1 cellular context compared by ENCODE assay signal in the genomic region with DNA sequence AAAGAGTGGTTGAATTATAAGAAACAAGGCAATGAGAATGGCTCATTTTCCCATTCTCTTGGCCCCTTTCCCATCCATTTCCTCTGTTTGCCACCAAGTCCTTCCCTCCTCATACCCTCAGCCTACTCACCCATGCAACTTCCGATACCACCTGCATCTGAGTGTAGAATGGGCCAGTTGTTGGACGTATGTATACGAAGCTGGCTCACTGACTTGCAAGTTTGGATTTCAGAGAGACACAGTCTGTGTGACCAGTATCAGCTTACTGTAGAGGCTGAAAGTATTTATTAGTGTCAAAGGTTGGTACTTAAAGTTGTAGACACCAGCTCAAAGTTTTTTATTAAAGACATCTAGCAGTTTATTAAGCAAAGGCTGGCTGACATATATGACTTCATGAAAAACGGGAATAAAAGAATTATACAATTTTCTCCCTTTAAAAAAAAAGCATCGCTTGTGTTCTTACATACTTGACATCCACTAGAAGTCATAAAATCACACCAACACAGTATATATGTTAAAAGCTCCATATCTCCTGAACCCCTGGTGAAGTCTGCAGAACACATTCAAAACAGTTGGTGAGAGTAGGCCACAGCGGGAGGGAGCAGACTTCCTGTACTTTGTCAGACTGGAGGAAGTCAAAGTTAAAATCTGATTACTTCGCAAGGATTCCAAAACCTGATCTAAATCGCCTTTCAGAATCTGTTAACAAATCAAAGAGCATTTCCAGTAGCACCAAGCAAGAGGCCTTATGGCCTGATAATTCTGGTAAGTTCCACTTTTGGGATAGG.
TF ChIP-seq lines count a peak whose summit lies in the region.

No MANE protein-coding gene starts in this region.

TF ChIP-seq in K562, 482 proteins besides CTCF, POLR2A, EP300 and RAD21:
- TF ChIP-seq FOXA1 (IDR thresholded peaks at IDR 0.05; ENCODE audit: borderline replicate concordance) (no peak), CHD1 (IDR thresholded peaks at IDR 0.05; ENCODE audit: low read length) (no peak), CSDE1 (IDR thresholded peaks at IDR 0.05) (no peak), TAF9B (IDR thresholded peaks at IDR 0.05; ENCODE audit: partially characterized antibody) (no peak), USF2 (CRISPR knock-in tag; IDR thresholded peaks at IDR 0.05) (no peak), EZH2 (IDR thresholded peaks at IDR 0.05; ENCODE audit: borderline replicate concordance, low read depth, low read length) (no peak), SLC30A9 (CRISPR knock-in tag; IDR thresholded peaks at IDR 0.05) (no peak), HDAC3 (IDR thresholded peaks at IDR 0.05; ENCODE audit: borderline replicate concordance, partially characterized antibody) (no peak), ZBTB17 (CRISPR knock-in tag; IDR thresholded peaks at IDR 0.05) (no peak)
- TF ChIP-seq, protein P1, sequence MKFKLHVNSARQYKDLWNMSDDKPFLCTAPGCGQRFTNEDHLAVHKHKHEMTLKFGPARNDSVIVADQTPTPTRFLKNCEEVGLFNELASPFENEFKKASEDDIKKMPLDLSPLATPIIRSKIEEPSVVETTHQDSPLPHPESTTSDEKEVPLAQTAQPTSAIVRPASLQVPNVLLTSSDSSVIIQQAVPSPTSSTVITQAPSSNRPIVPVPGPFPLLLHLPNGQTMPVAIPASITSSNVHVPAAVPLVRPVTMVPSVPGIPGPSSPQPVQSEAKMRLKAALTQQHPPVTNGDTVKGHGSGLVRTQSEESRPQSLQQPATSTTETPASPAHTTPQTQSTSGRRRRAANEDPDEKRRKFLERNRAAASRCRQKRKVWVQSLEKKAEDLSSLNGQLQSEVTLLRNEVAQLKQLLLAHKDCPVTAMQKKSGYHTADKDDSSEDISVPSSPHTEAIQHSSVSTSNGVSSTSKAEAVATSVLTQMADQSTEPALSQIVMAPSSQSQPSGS (CRISPR knock-in tag; IDR thresholded peaks at IDR 0.05), result no peak
- TF ChIP-seq, protein P2, sequence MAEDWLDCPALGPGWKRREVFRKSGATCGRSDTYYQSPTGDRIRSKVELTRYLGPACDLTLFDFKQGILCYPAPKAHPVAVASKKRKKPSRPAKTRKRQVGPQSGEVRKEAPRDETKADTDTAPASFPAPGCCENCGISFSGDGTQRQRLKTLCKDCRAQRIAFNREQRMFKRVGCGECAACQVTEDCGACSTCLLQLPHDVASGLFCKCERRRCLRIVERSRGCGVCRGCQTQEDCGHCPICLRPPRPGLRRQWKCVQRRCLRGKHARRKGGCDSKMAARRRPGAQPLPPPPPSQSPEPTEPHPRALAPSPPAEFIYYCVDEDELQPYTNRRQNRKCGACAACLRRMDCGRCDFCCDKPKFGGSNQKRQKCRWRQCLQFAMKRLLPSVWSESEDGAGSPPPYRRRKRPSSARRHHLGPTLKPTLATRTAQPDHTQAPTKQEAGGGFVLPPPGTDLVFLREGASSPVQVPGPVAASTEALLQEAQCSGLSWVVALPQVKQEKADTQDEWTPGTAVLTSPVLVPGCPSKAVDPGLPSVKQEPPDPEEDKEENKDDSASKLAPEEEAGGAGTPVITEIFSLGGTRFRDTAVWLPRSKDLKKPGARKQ (CRISPR knock-in tag; IDR thresholded peaks at IDR 0.05), result no peak
